8 cellular contexts compared by ENCODE assay signal in genomic region chr22:21652547-21653545, GRCh38. TPM values are rescaled to one million over a fixed set of nuclear protein-coding genes. Genes with fewer than 3 reads are reported as not detected.
DNase-seq lines count a peak whose midpoint lies in the region; ATAC-seq, FAIRE-seq and TF ChIP-seq lines count a peak whose summit lies in the region.

No MANE protein-coding gene starts in this region.

- TF ChIP-seq EP300 in HepG2 (IDR thresholded peaks at IDR 0.05; ENCODE audit: low read depth in 2 of 2, low read length in 2 of 2) (no peak), HepG2 (CRISPR knock-in tag; IDR thresholded peaks at IDR 0.05; ENCODE audit: borderline replicate concordance) (no peak)

- no peak for TF ChIP-seq RAD21 in HepG2 (CRISPR knock-in tag; IDR thresholded peaks at IDR 0.05)

- no peak for TF ChIP-seq CTCF in HepG2 (CRISPR knock-in tag; IDR thresholded peaks at IDR 0.05)

- no peaks in the 10 kb centered on the region for H4K20me1 ChIP-seq in HepG2 (ENCODE audit: insufficient read depth, low read length)

- WGBS in HepG2 (ENCODE audit: low lambda C conversion rate) = 29% methylated on average over 10 of the region's 40 CpGs

- peak overlapping the region; percentile 73 for H3K9ac ChIP-seq in HepG2 (ENCODE audit: insufficient read depth, low read depth, low read length)

- no peaks in the 10 kb centered on the region for H3K79me2 ChIP-seq in HepG2 (ENCODE audit: insufficient read depth, low read length)

- in situ Hi-C loops in HepG2 (cut with HindIII; ENCODE audit: extremely low pct_ligation_motif_present, low pct_unique_long_range_greater_than_20kb) = no loop called here

- no peaks in the 10 kb centered on the region for H3K9me3 Mint-ChIP-seq in activated naive CD4-positive, alpha-beta T cell treated with anti-CD3 and anti-CD28 coated beads for 36 hours
- H3K9me3 Mint-ChIP-seq in activated T-helper 1 cell treated with anti-CD3 and anti-CD28 coated beads, Interleukin-12 subunit alpha, Interleukin-12 subunit beta, Interleukin-2, Interleukin-4 antibody, amounts not matched to agents 30 ng/mL and 10 ng/mL and 1 ng/mL, durations not matched to agents 14 hours and 24 hours and 36 hours = no peaks in the 10 kb centered on the region

- H2AFZ ChIP-seq in HepG2 (ENCODE audit: low read length) = no peak overlapping the region

- H3K36me3 Mint-ChIP-seq in activated naive CD4-positive, alpha-beta T cell treated with anti-CD3 and anti-CD28 coated beads for 36 hours (ENCODE audit: low read depth) = peaks cover 12% of the 10 kb centered on the region
- peaks cover 8% of the 10 kb centered on the region for H3K36me3 Mint-ChIP-seq in activated T-helper 1 cell treated with anti-CD3 and anti-CD28 coated beads, Interleukin-12 subunit alpha, Interleukin-12 subunit beta, Interleukin-2, Interleukin-4 antibody, amounts not matched to agents 30 ng/mL and 10 ng/mL and 1 ng/mL, durations not matched to agents 14 hours and 24 hours and 36 hours (ENCODE audit: low read depth)

- no peaks in the 10 kb centered on the region; a peak in 1 of 5 replicates for H3K27me3 ChIP-seq in HepG2 (ENCODE audit: control insufficient read depth in 1 of 2, insufficient read depth in 2 of 2, low read length in 2 of 2)

- peaks cover 33% of the 10 kb centered on the region for H3K4me1 ChIP-seq in HepG2 (ENCODE audit: insufficient read depth, low read length)

- peak overlapping the region; percentile 88 for H3K4me3 Mint-ChIP-seq in activated naive CD4-positive, alpha-beta T cell treated with anti-CD3 and anti-CD28 coated beads for 36 hours
- peak overlapping the region; percentile 88 for H3K4me3 Mint-ChIP-seq in activated T-helper 1 cell treated with anti-CD3 and anti-CD28 coated beads, Interleukin-12 subunit alpha, Interleukin-12 subunit beta, Interleukin-2, Interleukin-4 antibody, amounts not matched to agents 30 ng/mL and 10 ng/mL and 1 ng/mL, durations not matched to agents 14 hours and 24 hours and 36 hours

- H3K4me1 Mint-ChIP-seq in activated naive CD4-positive, alpha-beta T cell treated with anti-CD3 and anti-CD28 coated beads for 36 hours (ENCODE audit: low read depth) = peaks cover 26% of the 10 kb centered on the region
- H3K4me1 Mint-ChIP-seq in activated T-helper 1 cell treated with anti-CD3 and anti-CD28 coated beads, Interleukin-12 subunit alpha, Interleukin-12 subunit beta, Interleukin-2, Interleukin-4 antibody, amounts not matched to agents 30 ng/mL and 10 ng/mL and 1 ng/mL, durations not matched to agents 14 hours and 24 hours and 36 hours (ENCODE audit: low read depth) = peaks cover 35% of the 10 kb centered on the region

- peak overlapping the region; percentile 77 for H3K27ac ChIP-seq in HepG2 (ENCODE audit: extremely low read length, insufficient read depth, low read length)

- ATAC-seq in HepG2 = no peak

- intact Hi-C loops in activated naive CD4-positive, alpha-beta T cell treated with anti-CD3 and anti-CD28 coated beads for 36 hours (cut with micrococcal nuclease) = loop anchor here (1.0 to 10.0 kb wide), 4 partner anchors 11 to 58 kb away; partner anchors contain the start of gene SDF2L1
- intact Hi-C loops in activated T-helper 1 cell treated with anti-CD3 and anti-CD28 coated beads, Interleukin-12 subunit alpha, Interleukin-12 subunit beta, Interleukin-2, Interleukin-4 antibody, amounts not matched to agents 30 ng/mL and 10 ng/mL and 1 ng/mL, durations not matched to agents 14 hours and 24 hours and 36 hours (cut with micrococcal nuclease) = loop anchor here (1.0 to 2.0 kb wide), 2 partner anchors 11 to 14 kb away; partner anchors contain the start of genes PPIL2 and SDF2L1
- intact Hi-C loops in HepG2 (cut with micrococcal nuclease; ENCODE audit: unreplicated experiment) = no loop called here

- H3K9me3 ChIP-seq in HepG2 (ENCODE audit: low read length) = no peaks in the 10 kb centered on the region

- H3K36me3 ChIP-seq in HepG2 (replicated peaks in 1 of 2; ENCODE audit: control insufficient read depth in 1 of 2, insufficient read depth in 2 of 2, low read length in 2 of 2) = peaks cover 2 to 16% of the 10 kb centered on the region in 2 experiments; a peak in 4 of 5 replicates

- CTCF ChIA-PET in activated naive CD4-positive, alpha-beta T cell treated with anti-CD3 and anti-CD28 coated beads for 36 hours (lab: Charles Lee) = interaction anchor here (1.1 to 2.6 kb wide), 2 partner anchors 10 to 285 kb away, joined by 3 to 10 read pairs; partner anchors contain the start of gene SDF2L1
- CTCF ChIA-PET in HepG2 (lab: Yijun Ruan, JAX; ENCODE audit: low intra/inter-chr PET ratio, low total read pairs) = no interaction called here

- POLR2A ChIA-PET in HepG2 (lab: Yijun Ruan, JAX) = interaction anchor here (1.5 to 3.3 kb wide), 3 partner anchors 11 to 13 kb away, joined by 4 to 17 read pairs (median 10); partner anchors contain the start of genes PPIL2 and SDF2L1

- DNase-seq in activated naive CD4-positive, alpha-beta T cell treated with anti-CD3 and anti-CD28 coated beads for 36 hours = no peak
- DNase-seq in activated naive CD4-positive, alpha-beta T cell treated with Interleukin-2 at 50 U/mL for 16 hours = no peak
- no peak for DNase-seq in activated T-helper 1 cell treated with anti-CD3 and anti-CD28 coated beads, Interleukin-12 subunit alpha, Interleukin-12 subunit beta, Interleukin-2, Interleukin-4 antibody, amounts not matched to agents 30 ng/mL and 10 ng/mL and 1 ng/mL, durations not matched to agents 14 hours and 24 hours and 36 hours (ENCODE audit: low spot score)
- no peak for DNase-seq in HepG2 (ENCODE audit: low spot score)
- no peak for DNase-seq in urothelium cell line (ENCODE audit: low spot score)
- DNase-seq in activated CD4-positive, CD25-positive, alpha-beta regulatory T cell (lab: John Stamatoyannopoulos, UW) = no peak
- DNase-seq in NCI-H128 (lab: John Stamatoyannopoulos, UW; ENCODE audit: unreplicated experiment) = no peak
- no peak for DNase-seq in NCI-H345 (lab: John Stamatoyannopoulos, UW)

- no peak for FAIRE-seq in HepG2 (lab: Jason Lieb, UNC)
- FAIRE-seq in urothelium cell line (lab: Jason Lieb, UNC) = peak; percentile 17

- no peak overlapping the region for H3K27ac Mint-ChIP-seq in activated naive CD4-positive, alpha-beta T cell treated with anti-CD3 and anti-CD28 coated beads for 36 hours
- peak overlapping the region; percentile 80 for H3K27ac Mint-ChIP-seq in activated T-helper 1 cell treated with anti-CD3 and anti-CD28 coated beads, Interleukin-12 subunit alpha, Interleukin-12 subunit beta, Interleukin-2, Interleukin-4 antibody, amounts not matched to agents 30 ng/mL and 10 ng/mL and 1 ng/mL, durations not matched to agents 14 hours and 24 hours and 36 hours

- H3K4me2 ChIP-seq in HepG2 (ENCODE audit: low read depth, low read length) = peak overlapping the region; percentile 93

- no peaks in the 10 kb centered on the region for H3K27me3 Mint-ChIP-seq in activated naive CD4-positive, alpha-beta T cell treated with anti-CD3 and anti-CD28 coated beads for 36 hours (ENCODE audit: low read depth)
- H3K27me3 Mint-ChIP-seq in activated T-helper 1 cell treated with anti-CD3 and anti-CD28 coated beads, Interleukin-12 subunit alpha, Interleukin-12 subunit beta, Interleukin-2, Interleukin-4 antibody, amounts not matched to agents 30 ng/mL and 10 ng/mL and 1 ng/mL, durations not matched to agents 14 hours and 24 hours and 36 hours (ENCODE audit: insufficient read depth) = no peaks in the 10 kb centered on the region

- TSS peak; percentile 49 for BruUV-seq in HepG2 (replicated peaks; lab: Mats Ljungman, UMichigan)

- H3K4me3 ChIP-seq in HepG2 (replicated peaks in 1 of 3; ENCODE audit: insufficient read depth in 1 of 3, low read depth in 2 of 3, low read length in 3 of 3) = peak overlapping the region; percentile 64 to 86 (median 77)

- no peak for TF ChIP-seq POLR2A in HepG2 (IDR thresholded peaks at IDR 0.05; ENCODE audit: insufficient read depth in 1 of 2, low read depth in 2 of 2, low read length in 2 of 2)

RNA-seq across cellular contexts. Expression of gene SDF2L1, which starts 10.7 kb away (rescaled TPM):
- 10 to 100 TPM; 21.7 to 22.3 TPM for total RNA-seq in activated naive CD4-positive, alpha-beta T cell treated with anti-CD3 and anti-CD28 coated beads for 36 hours
- total RNA-seq in activated T-helper 1 cell treated with anti-CD3 and anti-CD28 coated beads, Interleukin-12 subunit alpha, Interleukin-12 subunit beta, Interleukin-2, Interleukin-4 antibody, amounts not matched to agents 30 ng/mL and 10 ng/mL and 1 ng/mL, durations not matched to agents 14 hours and 24 hours and 36 hours = 98.8 and 100 TPM in 2 replicates
- 39.7 and 57.4 TPM in 2 replicates for total RNA-seq in HepG2 (2016; rRNA removed; fragmentation: Illumina TruSeq; extraction: Trizol)
- total RNA-seq in HepG2 (2016; cell fraction: cytosol; rRNA removed; fragmentation: Illumina TruSeq; extraction: Trizol; ENCODE audit: low read depth) = 33.2 and 40.3 TPM in 2 replicates
- total RNA-seq in HepG2 (2016; cell fraction: insoluble cytoplasmic fraction; rRNA removed; fragmentation: Illumina TruSeq; extraction: Trizol) = 40.0 and 62.7 TPM in 2 replicates
- 45.7 and 54.6 TPM in 2 replicates for total RNA-seq in HepG2 (2016; cell fraction: membrane; rRNA removed; fragmentation: Illumina TruSeq; extraction: Trizol)
- 34.2 and 40.4 TPM in 2 replicates for total RNA-seq in HepG2 (2016; cell fraction: nucleus; rRNA removed; fragmentation: Illumina TruSeq; extraction: Trizol)
- 16.6 and 18.0 TPM in 2 replicates for polyA plus RNA-seq in HepG2 (2011; rRNA removed)
- 15.2 and 26.9 TPM in 2 replicates for polyA plus RNA-seq in HepG2 (2011; cell fraction: cytosol; rRNA removed)
- polyA plus RNA-seq in HepG2 (2011; cell fraction: nucleus; rRNA removed) = 10.9 and 11.0 TPM in 2 replicates
- 13.3 and 21.0 TPM in 2 replicates for polyA plus RNA-seq in HepG2 (2012)
- polyA plus RNA-seq in HepG2 (2016; cell fraction: cytosol; fragmentation: Illumina TruSeq; extraction: Trizol; ENCODE audit: low read depth) = 42.3 and 50.0 TPM in 2 replicates
- polyA plus RNA-seq in HepG2 (2016; cell fraction: insoluble cytoplasmic fraction; fragmentation: Illumina TruSeq; extraction: Trizol; ENCODE audit: low read depth) = 46.2 TPM in 2 replicates
- 43.9 and 48.5 TPM in 2 replicates for polyA plus RNA-seq in HepG2 (2016; cell fraction: membrane; fragmentation: Illumina TruSeq; extraction: Trizol; ENCODE audit: low read depth)
- polyA plus RNA-seq in HepG2 (2016; cell fraction: nucleus; fragmentation: Illumina TruSeq; extraction: Trizol; ENCODE audit: insufficient read depth, low read depth) = 73.9 and 89.3 TPM in 2 replicates
- polyA minus RNA-seq in HepG2 (2011; rRNA and poly(A)+ RNA removed; ENCODE audit: low replicate concordance) = 24.5 and 32.2 TPM in 2 replicates
- polyA minus RNA-seq in HepG2 (2011; cell fraction: cytosol; rRNA and poly(A)+ RNA removed) = 8.3 and 14.1 TPM in 2 replicates
- 2.6 and 5.5 TPM in 2 replicates for polyA minus RNA-seq in HepG2 (2011; cell fraction: nucleus; rRNA and poly(A)+ RNA removed)

RNA-seq across cellular contexts. Expression of gene PPIL2, which starts 13.0 kb away (rescaled TPM):
- total RNA-seq in activated naive CD4-positive, alpha-beta T cell treated with anti-CD3 and anti-CD28 coated beads for 36 hours = 10 to 100 TPM; 40.9 to 42.3 TPM
- 53.1 and 53.3 TPM in 2 replicates for total RNA-seq in activated T-helper 1 cell treated with anti-CD3 and anti-CD28 coated beads, Interleukin-12 subunit alpha, Interleukin-12 subunit beta, Interleukin-2, Interleukin-4 antibody, amounts not matched to agents 30 ng/mL and 10 ng/mL and 1 ng/mL, durations not matched to agents 14 hours and 24 hours and 36 hours
- total RNA-seq in HepG2 (2016; rRNA removed; fragmentation: Illumina TruSeq; extraction: Trizol) = 31.6 and 31.9 TPM in 2 replicates
- 9.2 and 10.5 TPM in 2 replicates for total RNA-seq in HepG2 (2016; cell fraction: cytosol; rRNA removed; fragmentation: Illumina TruSeq; extraction: Trizol; ENCODE audit: low read depth)
- 23.6 and 33.0 TPM in 2 replicates for total RNA-seq in HepG2 (2016; cell fraction: insoluble cytoplasmic fraction; rRNA removed; fragmentation: Illumina TruSeq; extraction: Trizol)
- 9.1 and 9.4 TPM in 2 replicates for total RNA-seq in HepG2 (2016; cell fraction: membrane; rRNA removed; fragmentation: Illumina TruSeq; extraction: Trizol)
- total RNA-seq in HepG2 (2016; cell fraction: nucleus; rRNA removed; fragmentation: Illumina TruSeq; extraction: Trizol) = 42.7 and 45.7 TPM in 2 replicates
- polyA plus RNA-seq in HepG2 (2011; rRNA removed) = 56.1 and 59.4 TPM in 2 replicates
- 22.8 and 28.5 TPM in 2 replicates for polyA plus RNA-seq in HepG2 (2011; cell fraction: cytosol; rRNA removed)
- 197 and 240 TPM in 2 replicates for polyA plus RNA-seq in HepG2 (2011; cell fraction: nucleus; rRNA removed)
- 26.0 and 29.4 TPM in 2 replicates for polyA plus RNA-seq in HepG2 (2012)
- polyA plus RNA-seq in HepG2 (2016; cell fraction: cytosol; fragmentation: Illumina TruSeq; extraction: Trizol; ENCODE audit: low read depth) = 2.5 and 3.3 TPM in 2 replicates
- 30.7 and 39.2 TPM in 2 replicates for polyA plus RNA-seq in HepG2 (2016; cell fraction: insoluble cytoplasmic fraction; fragmentation: Illumina TruSeq; extraction: Trizol; ENCODE audit: low read depth)
- polyA plus RNA-seq in HepG2 (2016; cell fraction: membrane; fragmentation: Illumina TruSeq; extraction: Trizol; ENCODE audit: low read depth) = 6.2 and 7.6 TPM in 2 replicates
- 66.3 and 80.1 TPM in 2 replicates for polyA plus RNA-seq in HepG2 (2016; cell fraction: nucleus; fragmentation: Illumina TruSeq; extraction: Trizol; ENCODE audit: insufficient read depth, low read depth)
- 22.5 and 39.0 TPM in 2 replicates for polyA minus RNA-seq in HepG2 (2011; rRNA and poly(A)+ RNA removed; ENCODE audit: low replicate concordance)
- 15.4 and 16.6 TPM in 2 replicates for polyA minus RNA-seq in HepG2 (2011; cell fraction: cytosol; rRNA and poly(A)+ RNA removed)
- polyA minus RNA-seq in HepG2 (2011; cell fraction: nucleus; rRNA and poly(A)+ RNA removed) = 108 and 114 TPM in 2 replicates

RNA-seq across cellular contexts. Expression of gene CCDC116, which starts 20.3 kb away (rescaled TPM):
- under 1 TPM; 0.19 to 0.30 TPM for total RNA-seq in activated naive CD4-positive, alpha-beta T cell treated with anti-CD3 and anti-CD28 coated beads for 36 hours
- 0.54 and 0.73 TPM in 2 replicates for total RNA-seq in activated T-helper 1 cell treated with anti-CD3 and anti-CD28 coated beads, Interleukin-12 subunit alpha, Interleukin-12 subunit beta, Interleukin-2, Interleukin-4 antibody, amounts not matched to agents 30 ng/mL and 10 ng/mL and 1 ng/mL, durations not matched to agents 14 hours and 24 hours and 36 hours
- 0.33 TPM in 1 of 2 replicates, not detected in the other for total RNA-seq in HepG2 (2016; rRNA removed; fragmentation: Illumina TruSeq; extraction: Trizol)
- 0.09 TPM in 1 of 2 replicates, not detected in the other for total RNA-seq in HepG2 (2016; cell fraction: cytosol; rRNA removed; fragmentation: Illumina TruSeq; extraction: Trizol; ENCODE audit: low read depth)
- 0.13 and 0.15 TPM in 2 replicates for total RNA-seq in HepG2 (2016; cell fraction: insoluble cytoplasmic fraction; rRNA removed; fragmentation: Illumina TruSeq; extraction: Trizol)
- 0.28 TPM in 1 of 2 replicates, not detected in the other for total RNA-seq in HepG2 (2016; cell fraction: membrane; rRNA removed; fragmentation: Illumina TruSeq; extraction: Trizol)
- 0.19 and 0.28 TPM in 2 replicates for total RNA-seq in HepG2 (2016; cell fraction: nucleus; rRNA removed; fragmentation: Illumina TruSeq; extraction: Trizol)
- polyA plus RNA-seq in HepG2 (2011; rRNA removed) = 0.05 and 0.15 TPM in 2 replicates
- polyA plus RNA-seq in HepG2 (2011; cell fraction: cytosol; rRNA removed) = 0.04 and 0.13 TPM in 2 replicates
- 0.78 and 0.79 TPM in 2 replicates for polyA plus RNA-seq in HepG2 (2011; cell fraction: nucleus; rRNA removed)
- polyA plus RNA-seq in HepG2 (2012) = 0.05 and 0.15 TPM in 2 replicates
- polyA plus RNA-seq in HepG2 (2016; cell fraction: cytosol; fragmentation: Illumina TruSeq; extraction: Trizol; ENCODE audit: low read depth) = 0.05 and 0.07 TPM in 2 replicates
- polyA plus RNA-seq in HepG2 (2016; cell fraction: insoluble cytoplasmic fraction; fragmentation: Illumina TruSeq; extraction: Trizol; ENCODE audit: low read depth) = 0.17 TPM in 1 of 2 replicates, not detected in the other
- polyA plus RNA-seq in HepG2 (2016; cell fraction: membrane; fragmentation: Illumina TruSeq; extraction: Trizol; ENCODE audit: low read depth) = 0.16 TPM in 1 of 2 replicates, not detected in the other
- 0.64 and 0.97 TPM in 2 replicates for polyA plus RNA-seq in HepG2 (2016; cell fraction: nucleus; fragmentation: Illumina TruSeq; extraction: Trizol; ENCODE audit: insufficient read depth, low read depth)
- 0.07 and 0.12 TPM in 2 replicates for polyA minus RNA-seq in HepG2 (2011; rRNA and poly(A)+ RNA removed; ENCODE audit: low replicate concordance)
- not detected in 2 replicates for polyA minus RNA-seq in HepG2 (2011; cell fraction: cytosol; rRNA and poly(A)+ RNA removed)
- 0.39 and 0.50 TPM in 2 replicates for polyA minus RNA-seq in HepG2 (2011; cell fraction: nucleus; rRNA and poly(A)+ RNA removed)

RNA-seq across cellular contexts. Expression of gene YDJC, which starts 23.0 kb away (rescaled TPM):
- 10 to 100 TPM; 50.3 to 53.2 TPM for total RNA-seq in activated naive CD4-positive, alpha-beta T cell treated with anti-CD3 and anti-CD28 coated beads for 36 hours
- 51.7 and 51.8 TPM in 2 replicates for total RNA-seq in activated T-helper 1 cell treated with anti-CD3 and anti-CD28 coated beads, Interleukin-12 subunit alpha, Interleukin-12 subunit beta, Interleukin-2, Interleukin-4 antibody, amounts not matched to agents 30 ng/mL and 10 ng/mL and 1 ng/mL, durations not matched to agents 14 hours and 24 hours and 36 hours
- 27.0 and 32.0 TPM in 2 replicates for total RNA-seq in HepG2 (2016; rRNA removed; fragmentation: Illumina TruSeq; extraction: Trizol)
- 18.2 and 18.6 TPM in 2 replicates for total RNA-seq in HepG2 (2016; cell fraction: cytosol; rRNA removed; fragmentation: Illumina TruSeq; extraction: Trizol; ENCODE audit: low read depth)
- total RNA-seq in HepG2 (2016; cell fraction: insoluble cytoplasmic fraction; rRNA removed; fragmentation: Illumina TruSeq; extraction: Trizol) = 28.2 and 30.6 TPM in 2 replicates
- total RNA-seq in HepG2 (2016; cell fraction: membrane; rRNA removed; fragmentation: Illumina TruSeq; extraction: Trizol) = 30.4 and 39.2 TPM in 2 replicates
- 14.3 and 16.0 TPM in 2 replicates for total RNA-seq in HepG2 (2016; cell fraction: nucleus; rRNA removed; fragmentation: Illumina TruSeq; extraction: Trizol)
- polyA plus RNA-seq in HepG2 (2011; rRNA removed) = 15.3 and 19.9 TPM in 2 replicates
- 15.7 and 30.3 TPM in 2 replicates for polyA plus RNA-seq in HepG2 (2011; cell fraction: cytosol; rRNA removed)
- polyA plus RNA-seq in HepG2 (2011; cell fraction: nucleus; rRNA removed) = 42.4 and 43.1 TPM in 2 replicates
- polyA plus RNA-seq in HepG2 (2012) = 10.8 and 14.7 TPM in 2 replicates
- 20.1 and 25.1 TPM in 2 replicates for polyA plus RNA-seq in HepG2 (2016; cell fraction: cytosol; fragmentation: Illumina TruSeq; extraction: Trizol; ENCODE audit: low read depth)
- 30.6 and 33.5 TPM in 2 replicates for polyA plus RNA-seq in HepG2 (2016; cell fraction: insoluble cytoplasmic fraction; fragmentation: Illumina TruSeq; extraction: Trizol; ENCODE audit: low read depth)
- 32.1 and 32.9 TPM in 2 replicates for polyA plus RNA-seq in HepG2 (2016; cell fraction: membrane; fragmentation: Illumina TruSeq; extraction: Trizol; ENCODE audit: low read depth)
- 31.4 and 34.1 TPM in 2 replicates for polyA plus RNA-seq in HepG2 (2016; cell fraction: nucleus; fragmentation: Illumina TruSeq; extraction: Trizol; ENCODE audit: insufficient read depth, low read depth)
- 24.6 and 29.4 TPM in 2 replicates for polyA minus RNA-seq in HepG2 (2011; rRNA and poly(A)+ RNA removed; ENCODE audit: low replicate concordance)
- 8.5 and 10.8 TPM in 2 replicates for polyA minus RNA-seq in HepG2 (2011; cell fraction: cytosol; rRNA and poly(A)+ RNA removed)
- polyA minus RNA-seq in HepG2 (2011; cell fraction: nucleus; rRNA and poly(A)+ RNA removed) = 11.7 and 13.1 TPM in 2 replicates
